Comparison of ENCODE assay signal across 13 cellular contexts in genomic region chr11:35047179-35047578, GRCh38.
A peak's percentile ranks its signal among the peaks of the same experiment; 100 is the strongest.
DNase-seq lines count a peak whose midpoint lies in the region; ATAC-seq and TF ChIP-seq lines count a peak whose summit lies in the region.
"Had no signal": no experiment of that assay in that cellular context is flagged by ENCODE, and none has a peak within 500 bp of the region (broad histone marks: within the 10 kb centered on the region; RNA-seq: fewer than 3 reads in every experiment).

No MANE protein-coding gene starts in this region.

- H3K27me3 Mint-ChIP-seq in T-helper 17 cell = no peaks in the 10 kb centered on the region
- no peaks in the 10 kb centered on the region for H3K27me3 Mint-ChIP-seq in activated naive CD8-positive, alpha-beta T cell treated with anti-CD3 and anti-CD28 coated beads, Interleukin-2, amount 10 ng/mL, durations not matched to agents 7 days and 5 days

- no peaks in the 10 kb centered on the region for H3K36me3 Mint-ChIP-seq in T-helper 17 cell (ENCODE audit: low read depth)
- H3K36me3 Mint-ChIP-seq in activated naive CD8-positive, alpha-beta T cell treated with anti-CD3 and anti-CD28 coated beads, Interleukin-2, amount 10 ng/mL, durations not matched to agents 7 days and 5 days = peaks cover 25% of the 10 kb centered on the region
- H3K36me3 Mint-ChIP-seq: WTC11 had no signal

- H3K4me1 Mint-ChIP-seq in T-helper 17 cell = peaks cover 53% of the 10 kb centered on the region
- H3K4me1 Mint-ChIP-seq in activated naive CD8-positive, alpha-beta T cell treated with anti-CD3 and anti-CD28 coated beads, Interleukin-2, amount 10 ng/mL, durations not matched to agents 7 days and 5 days = peaks cover 55% of the 10 kb centered on the region
- H3K4me1 Mint-ChIP-seq: WTC11 had no signal

- TF ChIP-seq CTCF in GM10266 (IDR thresholded peaks at IDR 0.05; ENCODE audit: control insufficient read depth, insufficient read depth, low read depth, missing control alignments) = no peak

- H3K9me3 Mint-ChIP-seq in activated naive CD8-positive, alpha-beta T cell treated with anti-CD3 and anti-CD28 coated beads, Interleukin-2, amount 10 ng/mL, durations not matched to agents 7 days and 5 days = peaks cover 6% of the 10 kb centered on the region

- peak overlapping the region; percentile 39 for H3K4me3 Mint-ChIP-seq in T-helper 17 cell
- peak overlapping the region; percentile 64 for H3K4me3 Mint-ChIP-seq in activated naive CD8-positive, alpha-beta T cell treated with anti-CD3 and anti-CD28 coated beads, Interleukin-2, amount 10 ng/mL, durations not matched to agents 7 days and 5 days
- H3K4me3 Mint-ChIP-seq: WTC11 had no signal

- peak overlapping the region; percentile 98 for H3K27ac Mint-ChIP-seq in T-helper 17 cell
- H3K27ac Mint-ChIP-seq in activated naive CD8-positive, alpha-beta T cell treated with anti-CD3 and anti-CD28 coated beads, Interleukin-2, amount 10 ng/mL, durations not matched to agents 7 days and 5 days = peak overlapping the region; percentile 87
- H3K27ac Mint-ChIP-seq: WTC11 had no signal

- POLR2A ChIA-PET in activated naive CD8-positive, alpha-beta T cell treated with anti-CD3 and anti-CD28 coated beads, Interleukin-2, amount 10 ng/mL, durations not matched to agents 7 days and 5 days (lab: Charles Lee) = interaction anchor here (0.6 to 3.3 kb wide), 16 partner anchors 11 to 130 kb away, joined by 3 to 38 read pairs (median 5); partner anchors contain the start of gene CD44

- peak; percentile 77 for ATAC-seq in T-helper 17 cell
- peak; percentile 65 for ATAC-seq in activated naive CD8-positive, alpha-beta T cell treated with anti-CD3 and anti-CD28 coated beads, Interleukin-2, amount 10 ng/mL, durations not matched to agents 7 days and 5 days (ENCODE audit: low read depth)
- ATAC-seq in stimulated activated naive CD8-positive, alpha-beta T cell treated with anti-CD3 and anti-CD28 coated beads, Interleukin-15, Interleukin-2, amounts not matched to agents 100 U/mL and 50 U/mL, for 24 hours = peak; percentile 44
- no peak for ATAC-seq in HG03045 (IDR thresholded peaks at IDR 0.05; ENCODE audit: unreplicated experiment)
- no peak for ATAC-seq in GM21390 (IDR thresholded peaks at IDR 0.05; ENCODE audit: unreplicated experiment)
- ATAC-seq: K562, WTC11 had no signal

- peak; percentile 21 for DNase-seq in activated naive CD4-positive, alpha-beta T cell treated with Interleukin-2 at 50 U/mL for 16 hours
- no peak for DNase-seq in activated naive CD4-positive, alpha-beta T cell treated with anti-CD3 and anti-CD28 coated beads, Interleukin-2, amount 50 U/mL, for 16 hours
- DNase-seq in T-helper 17 cell (peak; percentile 26 to 36 (median 30)), GM10266 (ENCODE audit: extremely low spot score) (no peak)
- DNase-seq in activated naive CD8-positive, alpha-beta T cell treated with anti-CD3 and anti-CD28 coated beads, Interleukin-2, amount 10 ng/mL, durations not matched to agents 7 days and 5 days = peak; percentile 56
- peak; percentile 39 for DNase-seq in stimulated activated naive CD8-positive, alpha-beta T cell treated with anti-CD3 and anti-CD28 coated beads, Interleukin-15, Interleukin-2, amounts not matched to agents 100 U/mL and 50 U/mL, for 24 hours
- DNase-seq: caudate nucleus, NCI-H510A treated with DMSO at 0.1 percent for 48 hours, retina had no signal

- no peaks in the 10 kb centered on the region for H3K9me3 ChIP-seq in T-helper 17 cell (ENCODE audit: control insufficient read depth, low read length, poor library complexity, severe bottlenecking)

Comparison
In these comparisons a context has a peak if more than half of its experiments do, and no peak if none do; other contexts are left out.
1. DNase-seq: peak in activated naive CD4-positive, alpha-beta T cell treated with Interleukin-2 at 50 U/mL for 16 hours (single experiment), T-helper 17 cell (3 of 3), activated naive CD8-positive, alpha-beta T cell treated with anti-CD3 and anti-CD28 coated beads, Interleukin-2, amount 10 ng/mL, durations not matched to agents 7 days and 5 days (single experiment) and stimulated activated naive CD8-positive, alpha-beta T cell treated with anti-CD3 and anti-CD28 coated beads, Interleukin-15, Interleukin-2, amounts not matched to agents 100 U/mL and 50 U/mL, for 24 hours (single experiment); none in activated naive CD4-positive, alpha-beta T cell treated with anti-CD3 and anti-CD28 coated beads, Interleukin-2, amount 50 U/mL, for 16 hours (single experiment) and GM10266 (single experiment).
2. ATAC-seq: peak in T-helper 17 cell (single experiment), activated naive CD8-positive, alpha-beta T cell treated with anti-CD3 and anti-CD28 coated beads, Interleukin-2, amount 10 ng/mL, durations not matched to agents 7 days and 5 days (single experiment) and stimulated activated naive CD8-positive, alpha-beta T cell treated with anti-CD3 and anti-CD28 coated beads, Interleukin-15, Interleukin-2, amounts not matched to agents 100 U/mL and 50 U/mL, for 24 hours (single experiment); none in HG03045 (single experiment) and GM21390 (single experiment).